ENCODE assay signal across 30 cellular contexts in the genomic region with DNA sequence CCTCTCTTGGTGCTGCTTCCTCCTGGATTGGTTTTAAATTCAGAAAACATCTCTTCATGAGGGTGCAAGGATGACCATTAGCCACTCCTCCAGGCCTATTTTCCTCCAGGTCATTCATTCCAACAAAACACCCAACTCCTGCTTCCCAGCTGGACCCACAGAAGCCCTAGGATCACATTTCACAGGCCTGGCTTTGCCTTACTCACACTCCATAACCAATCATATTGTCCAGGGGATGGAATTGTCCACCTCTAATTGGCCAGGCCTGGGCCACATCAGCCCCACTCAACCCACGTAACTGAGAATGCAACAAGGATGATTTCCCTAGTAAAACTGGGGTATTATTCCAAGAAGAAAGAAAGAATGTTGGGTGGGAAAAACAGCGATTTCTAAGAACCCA.
"Had no signal": no experiment of that assay in that cellular context is flagged by ENCODE, and none has a peak within 500 bp of the region (broad histone marks: within the 10 kb centered on the region; RNA-seq: fewer than 3 reads in every experiment).

No MANE protein-coding gene starts in this region.

- H3K9me3 Mint-ChIP-seq: activated CD4-positive, alpha-beta memory T cell treated with anti-CD3 and anti-CD28 coated beads, Interleukin-2, amount 10 ng/mL, durations not matched to agents 7 days and 5 days; activated naive CD4-positive, alpha-beta T cell treated with anti-CD3 and anti-CD28 coated beads, Interleukin-2, amount 10 ng/mL, durations not matched to agents 7 days and 5 days; activated naive CD8-positive, alpha-beta T cell treated with anti-CD3 and anti-CD28 coated beads for 36 hours had no signal

- H3K27me3 ChIP-seq: brain microvascular endothelial cell, Peyer's patch, SJSA1 had no signal

- H3K4me3 Mint-ChIP-seq: activated CD4-positive, alpha-beta memory T cell treated with anti-CD3 and anti-CD28 coated beads, Interleukin-2, amount 10 ng/mL, durations not matched to agents 7 days and 5 days; activated CD8-positive, alpha-beta memory T cell treated with anti-CD3 and anti-CD28 coated beads, Interleukin-2, amount 10 ng/mL, durations not matched to agents 7 days and 5 days; activated naive CD4-positive, alpha-beta T cell treated with anti-CD3 and anti-CD28 coated beads, Interleukin-2, amount 10 ng/mL, durations not matched to agents 7 days and 5 days; activated naive CD8-positive, alpha-beta T cell treated with anti-CD3 and anti-CD28 coated beads for 36 hours; T-helper 17 cell had no signal

- H3K4me3 ChIP-seq: Peyer's patch, SJSA1 had no signal

- H3K36me3 ChIP-seq: brain microvascular endothelial cell, Peyer's patch, SJSA1 had no signal

- H3K4me2 ChIP-seq: KMS-11, SK-N-SH had no signal

- H3K4me1 ChIP-seq: Peyer's patch, SJSA1 had no signal

- H3K9ac ChIP-seq: KMS-11, SK-N-SH had no signal

- H3K9me3 ChIP-seq: Peyer's patch, SJSA1, SK-N-SH had no signal

- DNase-seq: activated CD4-positive, alpha-beta memory T cell treated with anti-CD3 and anti-CD28 coated beads, Interleukin-2, amount 10 ng/mL, durations not matched to agents 7 days and 5 days; activated CD4-positive, alpha-beta T cell treated with anti-CD3 and anti-CD28 coated beads for 4 hours; activated CD8-positive, alpha-beta memory T cell treated with anti-CD3 and anti-CD28 coated beads for 24 hours; activated CD8-positive, alpha-beta memory T cell treated with anti-CD3 and anti-CD28 coated beads, Interleukin-2, amount 10 ng/mL, durations not matched to agents 7 days and 5 days; activated CD8-positive, alpha-beta memory T cell treated with anti-CD3 and anti-CD28 coated beads, Interleukin-2, amount 50 U/mL, for 48 hours; activated effector memory CD4-positive, alpha-beta T cell treated with Interleukin-2 at 50 U/mL for 16 hours; activated naive CD4-positive, alpha-beta T cell treated with anti-CD3 and anti-CD28 coated beads, Interleukin-2, amount 10 ng/mL, durations not matched to agents 7 days and 5 days; activated naive CD8-positive, alpha-beta T cell treated with anti-CD3 and anti-CD28 coated beads for 36 hours; activated T-cell treated with anti-CD3 and anti-CD28 coated beads, Interleukin-2, amount 50 U/mL, for 48 hours; amniotic stem cell; aorta; brain microvascular endothelial cell; NCI-H1092 treated with DMSO at 0.1 percent for 48 hours; NCI-H146; NCI-H187; NCI-H2081; NCI-H2171 treated with DMSO at 0.1 percent for 48 hours; NCI-H2227 treated with DMSO at 0.1 percent for 48 hours; NCI-H446 treated with DMSO at 0.1 percent for 48 hours; NCI-H69; NK-92 treated with Interleukin-12 subunit alpha and Interleukin-12 subunit beta, amount 100 ng/mL, for 24 hours; PC-3; Peyer's patch; RPMI8226; SHP77 treated with DMSO at 0.1 percent for 48 hours; SK-N-SH; T-helper 17 cell had no signal

- ATAC-seq: activated CD4-positive, CD25-positive, alpha-beta regulatory T cell treated with anti-CD3 and anti-CD28 coated beads, Interleukin-2, amount 50 U/mL, for 24 hours; activated CD8-positive, alpha-beta memory T cell treated with anti-CD3 and anti-CD28 coated beads, Interleukin-2, amount 10 ng/mL, durations not matched to agents 7 days and 5 days; PC-3; T-helper 17 cell had no signal

- H3K4me1 Mint-ChIP-seq: activated CD4-positive, alpha-beta memory T cell treated with anti-CD3 and anti-CD28 coated beads, Interleukin-2, amount 10 ng/mL, durations not matched to agents 7 days and 5 days; activated CD8-positive, alpha-beta memory T cell treated with anti-CD3 and anti-CD28 coated beads, Interleukin-2, amount 10 ng/mL, durations not matched to agents 7 days and 5 days; activated naive CD4-positive, alpha-beta T cell treated with anti-CD3 and anti-CD28 coated beads, Interleukin-2, amount 10 ng/mL, durations not matched to agents 7 days and 5 days; activated naive CD8-positive, alpha-beta T cell treated with anti-CD3 and anti-CD28 coated beads for 36 hours; T-helper 17 cell had no signal

- H3K27ac Mint-ChIP-seq: activated CD4-positive, alpha-beta memory T cell treated with anti-CD3 and anti-CD28 coated beads, Interleukin-2, amount 10 ng/mL, durations not matched to agents 7 days and 5 days; activated CD8-positive, alpha-beta memory T cell treated with anti-CD3 and anti-CD28 coated beads, Interleukin-2, amount 10 ng/mL, durations not matched to agents 7 days and 5 days; activated naive CD4-positive, alpha-beta T cell treated with anti-CD3 and anti-CD28 coated beads, Interleukin-2, amount 10 ng/mL, durations not matched to agents 7 days and 5 days; activated naive CD8-positive, alpha-beta T cell treated with anti-CD3 and anti-CD28 coated beads for 36 hours; T-helper 17 cell had no signal

- H3K27me3 Mint-ChIP-seq: activated CD4-positive, alpha-beta memory T cell treated with anti-CD3 and anti-CD28 coated beads, Interleukin-2, amount 10 ng/mL, durations not matched to agents 7 days and 5 days; activated CD8-positive, alpha-beta memory T cell treated with anti-CD3 and anti-CD28 coated beads, Interleukin-2, amount 10 ng/mL, durations not matched to agents 7 days and 5 days; activated naive CD4-positive, alpha-beta T cell treated with anti-CD3 and anti-CD28 coated beads, Interleukin-2, amount 10 ng/mL, durations not matched to agents 7 days and 5 days; activated naive CD8-positive, alpha-beta T cell treated with anti-CD3 and anti-CD28 coated beads for 36 hours; T-helper 17 cell had no signal

- H3K36me3 Mint-ChIP-seq: activated CD8-positive, alpha-beta memory T cell treated with anti-CD3 and anti-CD28 coated beads, Interleukin-2, amount 10 ng/mL, durations not matched to agents 7 days and 5 days; activated naive CD4-positive, alpha-beta T cell treated with anti-CD3 and anti-CD28 coated beads, Interleukin-2, amount 10 ng/mL, durations not matched to agents 7 days and 5 days had no signal

- H3K27ac ChIP-seq: brain microvascular endothelial cell, KMS-11, Peyer's patch, SJSA1 had no signal
